In genomic region chr3:15342252-15342651, GRCh38 we compare ENCODE assay signal across 21 cellular contexts.
"Had no signal": no experiment of that assay in that cellular context is flagged by ENCODE, and none has a peak within 500 bp of the region (broad histone marks: within the 10 kb centered on the region; RNA-seq: fewer than 3 reads in every experiment).

No MANE protein-coding gene starts in this region.

- FAIRE-seq: astrocyte, bronchial epithelial cell had no signal

- H3K27me3 ChIP-seq: dorsolateral prefrontal cortex, gastroesophageal sphincter, heart right ventricle, tibial artery, vagina had no signal

- DNase-seq: activated CD4-positive, alpha-beta memory T cell treated with anti-CD3 and anti-CD28 coated beads, Interleukin-2, amount 10 ng/mL, durations not matched to agents 7 days and 5 days; activated CD4-positive, alpha-beta T cell treated with anti-CD3 and anti-CD28 coated beads for 4 hours; activated effector memory CD4-positive, alpha-beta T cell treated with Interleukin-2 at 50 U/mL for 16 hours; activated naive CD4-positive, alpha-beta T cell treated with anti-CD3 and anti-CD28 coated beads, Interleukin-2, amount 50 U/mL, for 16 hours; activated T-cell treated with anti-CD3 and anti-CD28 coated beads, Interleukin-2, amount 50 U/mL, for 4 hours; dorsolateral prefrontal cortex; endodermal cell; heart right ventricle; left cardiac atrium; lower lobe of right lung; retina; stimulated activated CD4-positive, alpha-beta T cell treated with anti-CD3 and anti-CD28 coated beads, Interleukin-12 subunit alpha, Interleukin-12 subunit beta, amount 100 ng/mL, for 4 hours; stimulated activated CD4-positive, alpha-beta T cell treated with anti-CD3 and anti-CD28 coated beads, Interleukin-2, amount 100 ng/mL, for 24 hours; tibial artery had no signal

- H3K79me2 ChIP-seq: parathyroid adenoma had no signal

- H3K9ac ChIP-seq: parathyroid adenoma had no signal

- H3K4me3 Mint-ChIP-seq: activated CD4-positive, alpha-beta memory T cell treated with anti-CD3 and anti-CD28 coated beads, Interleukin-2, amount 10 ng/mL, durations not matched to agents 7 days and 5 days; activated T-cell treated with anti-CD3 and anti-CD28 coated beads, Interleukin-2, amount 50 U/mL, for 4 hours; endodermal cell; mesothelial cell of epicardium; stimulated activated effector memory CD8-positive, alpha-beta T cell treated with anti-CD3 and anti-CD28 coated beads, Interleukin-12 subunit alpha, Interleukin-12 subunit beta, amount 100 ng/mL, for 72 hours had no signal

- H3K4me1 ChIP-seq: gastroesophageal sphincter, parathyroid adenoma, tibial artery had no signal

- H3K36me3 ChIP-seq: gastroesophageal sphincter, heart right ventricle, lower lobe of right lung, tibial artery, vagina had no signal

- H3K36me3 Mint-ChIP-seq: mesothelial cell of epicardium; stimulated activated effector memory CD8-positive, alpha-beta T cell treated with anti-CD3 and anti-CD28 coated beads, Interleukin-12 subunit alpha, Interleukin-12 subunit beta, amount 100 ng/mL, for 72 hours had no signal

- ATAC-seq: activated T-cell treated with anti-CD3 and anti-CD28 coated beads, Interleukin-2, amount 50 U/mL, for 4 hours; gastroesophageal sphincter; heart right ventricle; left cardiac atrium; lower lobe of right lung; stimulated activated effector memory CD8-positive, alpha-beta T cell treated with anti-CD3 and anti-CD28 coated beads, Interleukin-12 subunit alpha, Interleukin-12 subunit beta, amount 100 ng/mL, for 72 hours had no signal

- H2AFZ ChIP-seq: parathyroid adenoma had no signal

- H3K9me3 Mint-ChIP-seq: activated T-cell treated with anti-CD3 and anti-CD28 coated beads, Interleukin-2, amount 50 U/mL, for 4 hours; endodermal cell; stimulated activated effector memory CD8-positive, alpha-beta T cell treated with anti-CD3 and anti-CD28 coated beads, Interleukin-12 subunit alpha, Interleukin-12 subunit beta, amount 100 ng/mL, for 72 hours had no signal

- H3K9me3 ChIP-seq: tibial artery, vagina had no signal

- H3K27ac Mint-ChIP-seq: activated CD4-positive, alpha-beta memory T cell treated with anti-CD3 and anti-CD28 coated beads, Interleukin-2, amount 10 ng/mL, durations not matched to agents 7 days and 5 days; endodermal cell; mesothelial cell of epicardium; stimulated activated effector memory CD8-positive, alpha-beta T cell treated with anti-CD3 and anti-CD28 coated beads, Interleukin-12 subunit alpha, Interleukin-12 subunit beta, amount 100 ng/mL, for 72 hours had no signal

- H3K27ac ChIP-seq: dorsolateral prefrontal cortex, gastroesophageal sphincter, lower lobe of right lung, parathyroid adenoma, tibial artery, vagina had no signal

- H3K4me3 ChIP-seq: dorsolateral prefrontal cortex, gastroesophageal sphincter, heart right ventricle, lower lobe of right lung, tibial artery, vagina had no signal
